Comparison of ENCODE assay signal across 13 cellular contexts in genomic region chr17:34499576-34499975, GRCh38.
A peak's percentile ranks its signal among the peaks of the same experiment; 100 is the strongest.
DNase-seq lines count a peak whose midpoint lies in the region; ATAC-seq, FAIRE-seq and TF ChIP-seq lines count a peak whose summit lies in the region.
"Had no signal": no experiment of that assay in that cellular context is flagged by ENCODE, and none has a peak within 500 bp of the region (broad histone marks: within the 10 kb centered on the region; RNA-seq: fewer than 3 reads in every experiment).

No MANE protein-coding gene starts in this region.

- H4K20me1 ChIP-seq in SK-N-SH (ENCODE audit: insufficient read depth): no peaks in the 10 kb centered on the region

- H3K9me2 ChIP-seq in SK-N-SH: no peaks in the 10 kb centered on the region

- POLR2A ChIA-PET in A549 (lab: Yijun Ruan, JAX): no interaction called here
- POLR2A ChIA-PET in SK-N-SH (lab: Yijun Ruan, JAX): no interaction called here

- no peak overlapping the region for H2AFZ ChIP-seq in SK-N-SH (ENCODE audit: low read depth)

- TF ChIP-seq CTCF in A549 (IDR thresholded peaks at IDR 0.05): no peak
- no peak for TF ChIP-seq CTCF in SK-N-SH (IDR thresholded peaks at IDR 0.05)

- H3K9me3 ChIP-seq in A549: no peaks in the 10 kb centered on the region
- no peaks in the 10 kb centered on the region for H3K9me3 ChIP-seq in SK-N-SH
- H3K9me3 ChIP-seq: sigmoid colon had no signal

- DNase-seq in A549 (ENCODE audit: low read depth in 1 of 2, low spot score in 1 of 2): peak in 1 of 2 experiments; percentile 29
- peak; percentile 6 for DNase-seq in H54 (ENCODE audit: insufficient read length, low spot score)
- DNase-seq in SK-N-SH: no peak
- DNase-seq in glomerular visceral epithelial cell (ENCODE audit: extremely low spot score): peak; percentile 12
- DNase-seq in activated T-cell treated with anti-CD3 and anti-CD28 coated beads for 4 hours: no peak
- DNase-seq: amniotic stem cell, immature natural killer cell, NCI-H187 treated with DMSO at 0.1 percent for 48 hours, sigmoid colon had no signal

- H3K4me2 ChIP-seq in A549: no peak overlapping the region
- H3K4me2 ChIP-seq in SK-N-SH: no peak overlapping the region

- WGBS in A549 (ENCODE audit: missing lambda C conversion rate): 2% methylated on average over 1 of the region's 1 CpG
- 0% methylated on average over 1 of the region's 1 CpG for WGBS in SK-N-SH (ENCODE audit: low lambda C conversion rate)

- no peaks in the 10 kb centered on the region for H3K27me3 ChIP-seq in SK-N-SH (ENCODE audit: insufficient read depth)

- TF ChIP-seq POLR2A in A549 (IDR thresholded peaks at IDR 0.05; ENCODE audit: low read length): no peak
- TF ChIP-seq POLR2A in H54 (IDR thresholded peaks at IDR 0.05; ENCODE audit: low read depth, low read length): no peak

- ATAC-seq in A549: 0 out of 6 replicates have a peak, but pooled peaks of 1 of the 2 experiments have one; percentile 30
- ATAC-seq in GM19463 (IDR thresholded peaks at IDR 0.05; ENCODE audit: unreplicated experiment): no peak
- no peak for ATAC-seq in GM21576 (IDR thresholded peaks at IDR 0.05; ENCODE audit: unreplicated experiment)
- ATAC-seq in GM21367 (IDR thresholded peaks at IDR 0.05; ENCODE audit: unreplicated experiment): no peak
- ATAC-seq: stimulated activated effector memory CD8-positive, alpha-beta T cell treated with anti-CD3 and anti-CD28 coated beads, Interleukin-12 subunit alpha, Interleukin-12 subunit beta, amount 100 ng/mL, for 72 hours had no signal

- H3K9ac ChIP-seq in SK-N-SH: no peak overlapping the region

- no peak for FAIRE-seq in A549 (lab: Jason Lieb, UNC)
- FAIRE-seq in H54 (lab: Jason Lieb, UNC): no peak

- H3K4me1 ChIP-seq in A549: no peaks in the 10 kb centered on the region
- no peaks in the 10 kb centered on the region for H3K4me1 ChIP-seq in SK-N-SH (ENCODE audit: control insufficient read depth in 1 of 2, insufficient read depth in 2 of 2, low read depth in 1 of 2, low read length in 1 of 2)
- H3K4me1 ChIP-seq: sigmoid colon had no signal

- no peaks in the 10 kb centered on the region for H3F3A ChIP-seq in SK-N-SH (replicated peaks; ENCODE audit: insufficient read depth)

- H3K4me3 ChIP-seq in A549 (no peak overlapping the region), SK-N-SH (ENCODE audit: low read depth in 2 of 2, low read length in 1 of 2) (no peak overlapping the region)
- H3K4me3 ChIP-seq: sigmoid colon had no signal

- no peak for TF ChIP-seq RAD21 in A549 (conservative IDR thresholded peaks at IDR 0.05 in 1 of 2, IDR thresholded peaks at IDR 0.05 in 1 of 2)
- no peak for TF ChIP-seq RAD21 in SK-N-SH (IDR thresholded peaks at IDR 0.05; ENCODE audit: low read length)

- H3K27ac ChIP-seq in A549: no peak overlapping the region
- no peak overlapping the region for H3K27ac ChIP-seq in SK-N-SH (ENCODE audit: low read depth in 2 of 2, low read length in 1 of 2)
- H3K27ac ChIP-seq: sigmoid colon had no signal

- H3K79me2 ChIP-seq in SK-N-SH (ENCODE audit: insufficient read depth): no peaks in the 10 kb centered on the region

- CTCF ChIA-PET in A549 (lab: Yijun Ruan, JAX) (interaction anchor here (0.8 to 1.7 kb wide), 4 partner anchors 9 to 80 kb away, joined by 3 to 4 read pairs (median 3); no protein-coding TSS in a partner anchor), SK-N-SH (lab: Yijun Ruan, JAX) (interaction anchor here (1.9 kb wide), 1 partner anchor 20 kb away, joined by 5 read pairs; no protein-coding TSS in a partner anchor)

- no peaks in the 10 kb centered on the region for H3K36me3 ChIP-seq in SK-N-SH (replicated peaks in 1 of 2; ENCODE audit: control insufficient read depth in 1 of 2, insufficient read depth in 2 of 2, low read length in 1 of 2)
- H3K36me3 ChIP-seq: sigmoid colon had no signal

- TF ChIP-seq EP300 in A549 (IDR thresholded peaks at IDR 0.05) (no peak), SK-N-SH (IDR thresholded peaks at IDR 0.05; ENCODE audit: borderline replicate concordance in 1 of 2, low read depth in 1 of 2, low read length in 1 of 2) (no peak)

TF ChIP-seq in A549, 52 proteins besides CTCF, POLR2A, EP300 and RAD21 (continues in another document):
- TF ChIP-seq RNF2 (IDR thresholded peaks at IDR 0.05; ENCODE audit: borderline replicate concordance, low read depth) (no peak), KDM1A (IDR thresholded peaks at IDR 0.05; ENCODE audit: low read depth) (no peak), TP53 (CRISPR knock-in tag; IDR thresholded peaks at IDR 0.05) (no peak), HMGXB4 (CRISPR knock-in tag; IDR thresholded peaks at IDR 0.05; ENCODE audit: borderline replicate concordance) (no peak), TFCP2L1 (CRISPR knock-in tag; IDR thresholded peaks at IDR 0.05) (no peak), EHMT2 (IDR thresholded peaks at IDR 0.05; ENCODE audit: low read depth) (0 out of 2 replicates have a peak, but pooled peaks have one; percentile 47)

TF ChIP-seq in SK-N-SH, 30 proteins besides CTCF, POLR2A, EP300 and RAD21:
- TF ChIP-seq REST (IDR thresholded peaks at IDR 0.05; ENCODE audit: low read depth, low read length) (peak; percentile 91), TAF1 (IDR thresholded peaks at IDR 0.05; ENCODE audit: borderline replicate concordance, low read depth, low read length) (no peak)
TF ChIP-seq in SK-N-SH: peak in this region for 1.

Comparison
In these comparisons a context has a peak if more than half of its experiments do, and no peak if none do; other contexts are left out.
1. DNase-seq: peak in H54 (single experiment) and glomerular visceral epithelial cell (single experiment); none in SK-N-SH (single experiment) and activated T-cell treated with anti-CD3 and anti-CD28 coated beads for 4 hours (single experiment).
2. Of the 12 proteins assayed by ChIP-seq in both A549 and SK-N-SH: peak only in A549: none; only in SK-N-SH: none; in both: REST; in neither: 11.